In the genomic region with DNA sequence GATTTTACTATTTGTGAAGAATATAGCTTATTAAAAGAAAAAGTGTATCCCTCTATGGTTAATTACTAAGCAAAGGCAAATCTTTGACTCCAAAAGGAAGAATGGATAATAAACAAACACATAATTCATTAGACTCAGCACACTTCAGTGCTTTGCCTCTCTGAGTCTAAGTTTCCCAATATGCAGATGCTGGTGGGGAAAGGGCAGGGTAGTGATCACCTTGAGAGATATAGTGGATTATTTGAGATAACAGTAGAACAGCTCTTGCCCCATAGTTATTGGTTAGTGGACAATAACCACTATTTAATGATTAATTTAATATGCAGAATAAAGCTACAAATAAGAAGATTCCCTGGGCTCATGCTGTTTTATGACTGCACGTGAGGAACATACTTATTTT, we compare ENCODE assay signal across 30 cellular contexts.
"Had no signal": no experiment of that assay in that cellular context is flagged by ENCODE, and none has a peak within 500 bp of the region (broad histone marks: within the 10 kb centered on the region; RNA-seq: fewer than 3 reads in every experiment).

No MANE protein-coding gene starts in this region.

- H3K9me3 ChIP-seq: ascending aorta, breast epithelium, colonic mucosa, gastrocnemius medialis, heart right ventricle had no signal

- H3K36me3 ChIP-seq: ascending aorta, breast epithelium, cardiac muscle cell, colonic mucosa, gastrocnemius medialis, heart right ventricle had no signal

- H3K4me1 ChIP-seq: ascending aorta, breast epithelium, colonic mucosa, gastrocnemius medialis had no signal

- H3K4me3 ChIP-seq: ascending aorta, breast epithelium, cardiac muscle cell, colonic mucosa, dorsolateral prefrontal cortex, gastrocnemius medialis, heart right ventricle had no signal

- H3K27ac ChIP-seq: ascending aorta, breast epithelium, colonic mucosa, dorsolateral prefrontal cortex, gastrocnemius medialis had no signal

- DNase-seq: activated CD4-positive, alpha-beta memory T cell treated with anti-CD3 and anti-CD28 coated beads for 36 hours; activated CD4-positive, alpha-beta T cell treated with anti-CD3 and anti-CD28 coated beads for 36 hours; activated CD4-positive, alpha-beta T cell treated with anti-CD3 and anti-CD28 coated beads, Interleukin-2, amount 10 ng/mL, durations not matched to agents 24 days and 14 days; activated CD4-positive, CD25-positive, alpha-beta regulatory T cell; activated CD4-positive, CD25-positive, alpha-beta regulatory T cell treated with anti-CD3 and anti-CD28 coated beads, Interleukin-2, amount 50 U/mL, for 72 hours; activated CD8-positive, alpha-beta memory T cell treated with anti-CD3 and anti-CD28 coated beads, Interleukin-2, amount 10 ng/mL, durations not matched to agents 7 days and 5 days; activated CD8-positive, alpha-beta memory T cell treated with anti-CD3 and anti-CD28 coated beads, Interleukin-2, amount 50 U/mL, for 4 hours; activated CD8-positive, alpha-beta T cell treated with anti-CD3 and anti-CD28 coated beads, Interleukin-2, amount 10 ng/mL, durations not matched to agents 7 days and 5 days; activated gamma-delta T cell; activated naive CD4-positive, alpha-beta T cell; activated naive CD4-positive, alpha-beta T cell treated with anti-CD3 and anti-CD28 coated beads, Interleukin-2, amount 10 ng/mL, durations not matched to agents 7 days and 5 days; activated naive CD8-positive, alpha-beta T cell treated with anti-CD3 and anti-CD28 coated beads, Interleukin-2, amount 10 ng/mL, durations not matched to agents 7 days and 5 days; activated T-cell treated with anti-CD3 and anti-CD28 coated beads, Interleukin-2, amount 50 U/mL, for 1 hour; activated T-cell treated with anti-CD3 and anti-CD28 coated beads, Interleukin-2, amount 50 U/mL, for 48 hours; central memory CD4-positive, alpha-beta T cell; cerebellar nuclear complex; colonic mucosa; dorsolateral prefrontal cortex; effector memory CD4-positive, alpha-beta T cell; endodermal cell; foreskin fibroblast; gastrocnemius medialis; glutamatergic neuron; heart right ventricle; T-helper 2 cell had no signal

- ATAC-seq: activated CD4-positive, alpha-beta T cell treated with anti-CD3 and anti-CD28 coated beads for 36 hours; activated CD8-positive, alpha-beta memory T cell treated with anti-CD3 and anti-CD28 coated beads, Interleukin-2, amount 10 ng/mL, durations not matched to agents 7 days and 5 days; activated CD8-positive, alpha-beta T cell treated with anti-CD3 and anti-CD28 coated beads, Interleukin-2, amount 10 ng/mL, durations not matched to agents 7 days and 5 days; activated naive CD4-positive, alpha-beta T cell treated with anti-CD3 and anti-CD28 coated beads, Interleukin-2, amount 50 U/mL, for 72 hours; esophagus mucosa; gastrocnemius medialis had no signal

- H3K27me3 ChIP-seq: ascending aorta, breast epithelium, cardiac muscle cell, colonic mucosa, gastrocnemius medialis, heart right ventricle had no signal
